16 cellular contexts compared by ENCODE assay signal in the genomic region with DNA sequence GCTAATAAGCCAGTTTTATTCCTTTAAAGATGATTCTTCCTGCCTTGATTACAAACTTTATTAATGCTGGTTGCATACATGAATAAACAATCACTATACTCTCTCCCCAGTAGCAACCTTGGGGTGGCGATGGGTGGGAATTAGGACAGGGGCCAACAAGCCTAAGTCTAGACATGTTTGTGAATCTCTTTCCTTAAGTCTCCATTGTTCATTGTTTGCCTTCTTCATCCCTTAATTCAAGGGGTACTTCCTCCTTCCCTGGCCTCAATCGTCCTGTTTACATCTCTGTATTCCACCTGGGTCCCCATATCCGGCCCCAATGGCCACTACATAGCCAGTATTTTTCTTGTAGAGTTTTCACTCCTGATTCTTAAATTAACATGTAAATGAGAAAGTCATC.
DNase-seq lines count a peak whose midpoint lies in the region; ATAC-seq and TF ChIP-seq lines count a peak whose summit lies in the region.
"Had no signal": no experiment of that assay in that cellular context is flagged by ENCODE, and none has a peak within 500 bp of the region (broad histone marks: within the 10 kb centered on the region; RNA-seq: fewer than 3 reads in every experiment).

No MANE protein-coding gene starts in this region.

- peak; percentile 82 for ATAC-seq in WTC11
- ATAC-seq in HG02884 (IDR thresholded peaks at IDR 0.05; ENCODE audit: unreplicated experiment), result no peak
- no peak for ATAC-seq in CD4-positive, alpha-beta T cell (ENCODE audit: poor library complexity)
- ATAC-seq: activated CD8-positive, alpha-beta T cell treated with anti-CD3 and anti-CD28 coated beads for 36 hours had no signal

- no peaks in the 10 kb centered on the region for H3K36me3 Mint-ChIP-seq in WTC11
- H3K36me3 Mint-ChIP-seq in CD4-positive, alpha-beta T cell (ENCODE audit: low read depth), result no peaks in the 10 kb centered on the region

- H3K27ac ChIP-seq in hepatocyte (peak overlapping the region; percentile 61), stomach (peak overlapping the region; percentile 72 to 82 (median 79))
- H3K27ac ChIP-seq in CD4-positive, alpha-beta T cell (ENCODE audit: low read depth, low read length), result no peak overlapping the region

- peak overlapping the region; percentile 89 for H3K27ac Mint-ChIP-seq in WTC11
- H3K27ac Mint-ChIP-seq in CD4-positive, alpha-beta T cell, result no peak overlapping the region
- H3K27ac Mint-ChIP-seq: activated CD8-positive, alpha-beta T cell treated with anti-CD3 and anti-CD28 coated beads for 36 hours; activated T-helper 2 cell treated with anti-CD3 and anti-CD28 coated beads, Interferon-gamma antibody, Interleukin-2, Interleukin-4, amounts not matched to agents 10 μg/mL and 5 μg/mL and 100 μg/mL, durations not matched to agents 14 hours and 24 hours and 36 hours had no signal

- H3K4me2 ChIP-seq in hepatocyte, result peak overlapping the region; percentile 25

- H3K4me3 Mint-ChIP-seq in WTC11, result no peak overlapping the region
- H3K4me3 Mint-ChIP-seq in CD4-positive, alpha-beta T cell, result no peak overlapping the region
- H3K4me3 Mint-ChIP-seq: activated CD8-positive, alpha-beta T cell treated with anti-CD3 and anti-CD28 coated beads for 36 hours had no signal

- 87% methylated on average over 3 of the region's 3 CpGs for WGBS in hepatocyte (ENCODE audit: low lambda C conversion rate, missing lambda C conversion rate)
- 26 to 58% (median 41%) methylated on average over 3 of the region's 3 CpGs for WGBS in stomach, 5 donors

- TF ChIP-seq EP300 in stomach (IDR thresholded peaks at IDR 0.05), result no peak

- H2AFZ ChIP-seq in hepatocyte, result no peak overlapping the region

- H3K9me3 ChIP-seq in hepatocyte (ENCODE audit: low read depth) (no peaks in the 10 kb centered on the region), stomach (no peaks in the 10 kb centered on the region)
- H3K9me3 ChIP-seq in CD4-positive, alpha-beta T cell (ENCODE audit: control insufficient read depth, low read length), result no peaks in the 10 kb centered on the region

- H3K36me3 ChIP-seq in hepatocyte (replicated peaks; ENCODE audit: insufficient read depth, low read depth), result no peaks in the 10 kb centered on the region
- H3K36me3 ChIP-seq in stomach, result peaks cover 0 to 3% (median 0%) of the 10 kb centered on the region in 4 donors

- no peaks in the 10 kb centered on the region for H3K9me3 Mint-ChIP-seq in WTC11
- no peaks in the 10 kb centered on the region for H3K9me3 Mint-ChIP-seq in CD4-positive, alpha-beta T cell
- H3K9me3 Mint-ChIP-seq: activated CD8-positive, alpha-beta T cell treated with anti-CD3 and anti-CD28 coated beads for 36 hours; activated T-helper 2 cell treated with anti-CD3 and anti-CD28 coated beads, Interferon-gamma antibody, Interleukin-2, Interleukin-4, amounts not matched to agents 10 μg/mL and 5 μg/mL and 100 μg/mL, durations not matched to agents 14 hours and 24 hours and 36 hours had no signal

- H3K27me3 ChIP-seq in hepatocyte (no peaks in the 10 kb centered on the region), stomach (no peaks in the 10 kb centered on the region)
- H3K27me3 ChIP-seq in CD4-positive, alpha-beta T cell (ENCODE audit: control insufficient read depth, insufficient read depth, low read length), result no peaks in the 10 kb centered on the region

- POLR2A ChIA-PET in WTC11 (lab: Charles Lee), result no interaction called here
- POLR2A ChIA-PET in CD4-positive, alpha-beta T cell (lab: Charles Lee), result no interaction called here

- no peak for TF ChIP-seq CTCF in WTC11 (IDR thresholded peaks at IDR 0.05)
- no peak for TF ChIP-seq CTCF in hepatocyte (IDR thresholded peaks at IDR 0.05; ENCODE audit: poor library complexity)
- no peak for TF ChIP-seq CTCF in stomach (IDR thresholded peaks at IDR 0.05)
- TF ChIP-seq CTCF in CD4-positive, alpha-beta T cell (IDR thresholded peaks at IDR 0.05), result no peak

- DNase-seq in HT-29 (ENCODE audit: low spot score) (peak; percentile 87), WTC11 (ENCODE audit: low spot score) (no peak), hepatocyte (ENCODE audit: low spot score) (no peak), stomach (no peak), NCI-H524 (lab: John Stamatoyannopoulos, UW) (no peak)
- DNase-seq in CD4-positive, alpha-beta T cell, result no peak
- DNase-seq: activated CD8-positive, alpha-beta T cell treated with anti-CD3 and anti-CD28 coated beads for 36 hours; aorta; C1 segment of cervical spinal cord; Kasumi-1; NCI-H1694; NCI-H748 treated with DMSO at 0.1 percent for 48 hours; posterior cingulate gyrus; substantia nigra had no signal

- H3K4me3 ChIP-seq in hepatocyte (no peak overlapping the region), stomach (no peak overlapping the region)

- H3K4me1 ChIP-seq in hepatocyte (ENCODE audit: insufficient read depth) (peaks cover 47% of the 10 kb centered on the region), stomach (peaks cover 13 to 58% (median 37%) of the 10 kb centered on the region in 4 donors)

- no peak for TF ChIP-seq POLR2A in stomach (IDR thresholded peaks at IDR 0.05)

- CTCF ChIA-PET in WTC11 (lab: Charles Lee), result no interaction called here
- CTCF ChIA-PET in CD4-positive, alpha-beta T cell (lab: Charles Lee), result no interaction called here

- H3K27me3 Mint-ChIP-seq in WTC11 (ENCODE audit: low read depth), result no peaks in the 10 kb centered on the region
- H3K27me3 Mint-ChIP-seq in CD4-positive, alpha-beta T cell, result no peaks in the 10 kb centered on the region
- H3K27me3 Mint-ChIP-seq: activated CD8-positive, alpha-beta T cell treated with anti-CD3 and anti-CD28 coated beads for 36 hours had no signal

- intact Hi-C loops in stomach (cut with DNase I; ENCODE audit: low total_unique reads), result no loop called here
- intact Hi-C loops in CD4-positive, alpha-beta T cell (cut with DNase I, micrococcal nuclease), result no loop called here

- H3K4me1 Mint-ChIP-seq in WTC11, result peaks cover 42% of the 10 kb centered on the region
- no peaks in the 10 kb centered on the region for H3K4me1 Mint-ChIP-seq in CD4-positive, alpha-beta T cell (ENCODE audit: low read depth)

- no peaks in the 10 kb centered on the region for H4K20me1 ChIP-seq in hepatocyte (ENCODE audit: insufficient read depth, poor library complexity, severe bottlenecking)

- no peaks in the 10 kb centered on the region for H3K9me2 ChIP-seq in hepatocyte (replicated peaks; ENCODE audit: insufficient read depth)

- H3K79me2 ChIP-seq in hepatocyte, result peaks cover 26% of the 10 kb centered on the region

TF ChIP-seq in WTC11, 78 proteins besides CTCF, POLR2A, EP300 and RAD21:
- TF ChIP-seq ZNF512 (CRISPR knock-in tag; IDR thresholded peaks at IDR 0.05; ENCODE audit: borderline replicate concordance) (no peak), ZNF396 (CRISPR knock-in tag; IDR thresholded peaks at IDR 0.05; ENCODE audit: borderline replicate concordance) (no peak), RELA (CRISPR knock-in tag; IDR thresholded peaks at IDR 0.05; ENCODE audit: borderline replicate concordance) (no peak), ATF1 (CRISPR knock-in tag; IDR thresholded peaks at IDR 0.05) (no peak), FOXJ3 (CRISPR knock-in tag; IDR thresholded peaks at IDR 0.05; ENCODE audit: borderline replicate concordance) (no peak), RORB (CRISPR knock-in tag; IDR thresholded peaks at IDR 0.05) (no peak)
- TF ChIP-seq, protein P1, sequence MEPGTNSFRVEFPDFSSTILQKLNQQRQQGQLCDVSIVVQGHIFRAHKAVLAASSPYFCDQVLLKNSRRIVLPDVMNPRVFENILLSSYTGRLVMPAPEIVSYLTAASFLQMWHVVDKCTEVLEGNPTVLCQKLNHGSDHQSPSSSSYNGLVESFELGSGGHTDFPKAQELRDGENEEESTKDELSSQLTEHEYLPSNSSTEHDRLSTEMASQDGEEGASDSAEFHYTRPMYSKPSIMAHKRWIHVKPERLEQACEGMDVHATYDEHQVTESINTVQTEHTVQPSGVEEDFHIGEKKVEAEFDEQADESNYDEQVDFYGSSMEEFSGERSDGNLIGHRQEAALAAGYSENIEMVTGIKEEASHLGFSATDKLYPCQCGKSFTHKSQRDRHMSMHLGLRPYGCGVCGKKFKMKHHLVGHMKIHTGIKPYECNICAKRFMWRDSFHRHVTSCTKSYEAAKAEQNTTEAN (CRISPR knock-in tag; IDR thresholded peaks at IDR 0.05), result no peak
- TF ChIP-seq, protein P2, sequence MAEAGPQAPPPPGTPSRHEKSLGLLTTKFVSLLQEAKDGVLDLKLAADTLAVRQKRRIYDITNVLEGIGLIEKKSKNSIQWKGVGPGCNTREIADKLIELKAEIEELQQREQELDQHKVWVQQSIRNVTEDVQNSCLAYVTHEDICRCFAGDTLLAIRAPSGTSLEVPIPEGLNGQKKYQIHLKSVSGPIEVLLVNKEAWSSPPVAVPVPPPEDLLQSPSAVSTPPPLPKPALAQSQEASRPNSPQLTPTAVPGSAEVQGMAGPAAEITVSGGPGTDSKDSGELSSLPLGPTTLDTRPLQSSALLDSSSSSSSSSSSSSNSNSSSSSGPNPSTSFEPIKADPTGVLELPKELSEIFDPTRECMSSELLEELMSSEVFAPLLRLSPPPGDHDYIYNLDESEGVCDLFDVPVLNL (CRISPR knock-in tag; IDR thresholded peaks at IDR 0.05; ENCODE audit: borderline replicate concordance, low read depth), result no peak
TF ChIP-seq in WTC11: peak in this region for 0.
